In the genomic region with DNA sequence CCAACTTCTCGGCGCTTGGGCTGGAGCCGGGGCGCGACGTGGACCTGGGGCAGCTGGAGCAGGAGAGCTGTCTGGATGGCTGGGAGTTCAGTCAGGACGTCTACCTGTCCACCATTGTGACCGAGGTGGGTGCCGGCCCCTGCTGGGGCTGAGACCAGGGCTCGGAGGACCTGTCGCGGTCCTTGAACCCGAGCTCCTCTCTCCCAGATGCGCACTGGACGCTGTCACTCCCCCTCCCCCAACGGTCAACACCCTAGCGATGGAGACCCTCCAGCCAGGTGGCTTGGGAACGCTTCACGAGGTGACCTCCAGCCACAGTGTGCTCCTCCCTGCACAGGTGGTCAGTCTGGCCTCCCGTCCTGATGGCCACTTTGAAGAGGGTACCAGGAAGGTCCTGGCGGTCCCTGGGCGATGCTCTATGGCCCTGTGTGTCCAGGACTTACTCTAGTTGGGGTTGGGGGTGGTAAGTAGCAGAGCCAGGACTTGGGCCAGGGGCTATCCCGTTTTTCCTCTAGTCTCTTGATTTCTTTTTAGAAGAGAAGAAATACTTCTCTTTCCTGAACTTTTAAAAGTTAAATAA, we compare ENCODE assay signal across 7 cellular contexts. TPM values are rescaled to one million over a fixed set of nuclear protein-coding genes. Genes with fewer than 3 reads are reported as not detected.
DNase-seq lines count a peak whose midpoint lies in the region; FAIRE-seq and TF ChIP-seq lines count a peak whose summit lies in the region.

No MANE protein-coding gene starts in this region.

- H3K4me1 ChIP-seq in HUES64 (ENCODE audit: insufficient read depth, low read length): peaks cover 7% of the 10 kb centered on the region; the same call in 1 of the 2 replicates

- WGBS in HUES64: 34% methylated on average over 22 of the region's 23 CpGs

- H3K36me3 ChIP-seq in HUES64 (ENCODE audit: insufficient read depth, low read length): no peaks in the 10 kb centered on the region

- H3K9me3 ChIP-seq in HUES64 (ENCODE audit: insufficient read depth, low read depth, low read length): no peaks in the 10 kb centered on the region

- in situ Hi-C loops in astrocyte of the cerebellum (cut with HindIII; ENCODE audit: low sequenced_read_pairs): no loop called here

- no peak for DNase-seq in astrocyte of the cerebellum (ENCODE audit: low read depth)
- DNase-seq in substantia nigra (lab: John Stamatoyannopoulos, UW): peak in 1 of 49 donors; percentile 26
- DNase-seq in NCI-H526 (lab: John Stamatoyannopoulos, UW): no peak
- DNase-seq in NCI-H82 (lab: John Stamatoyannopoulos, UW): no peak
- DNase-seq in GM19239 (ENCODE audit: insufficient read length, low spot score): no peak

- TF ChIP-seq CTCF in astrocyte of the cerebellum (IDR thresholded peaks at IDR 0.05; ENCODE audit: low read depth, low read length, missing control alignments): no peak

- H3K4me3 ChIP-seq in HUES64 (ENCODE audit: low read length): peak overlapping the region; percentile 62
- peak overlapping the region; percentile 57 for H3K4me3 ChIP-seq in astrocyte of the cerebellum (ENCODE audit: low read depth, low read length)

- H3K27ac ChIP-seq in HUES64 (ENCODE audit: low read depth, low read length): no peak overlapping the region
- peak overlapping the region; percentile 62 for H3K27ac ChIP-seq in layer of hippocampus (ENCODE audit: low read depth, low read length)
- peak overlapping the region; percentile 64 for H3K27ac ChIP-seq in substantia nigra (ENCODE audit: low read depth, low read length, poor library complexity, severe bottlenecking)

- 0 out of 2 replicates have a peak overlapping the region, but pooled peaks have one; percentile 1 for H3K9ac ChIP-seq in HUES64 (ENCODE audit: low read depth, low read length)

- H3K27me3 ChIP-seq in HUES64 (ENCODE audit: insufficient read depth, low read length): peaks cover 34% of the 10 kb centered on the region
- H3K27me3 ChIP-seq in layer of hippocampus (ENCODE audit: control insufficient read depth, insufficient read depth, low read length): no peaks in the 10 kb centered on the region

- FAIRE-seq in GM19239 (lab: Jason Lieb, UNC): no peak

RNA-seq across cellular contexts. Expression of a gene that starts 0.8 kb away (rescaled TPM):
- polyA plus RNA-seq in HUES64 (2013, experiment 1 of 2): 1.4 TPM
- polyA plus RNA-seq in HUES64 (2013, experiment 2 of 2): 1.7 TPM
